ENCODE assay signal across 7 cellular contexts in the genomic region with DNA sequence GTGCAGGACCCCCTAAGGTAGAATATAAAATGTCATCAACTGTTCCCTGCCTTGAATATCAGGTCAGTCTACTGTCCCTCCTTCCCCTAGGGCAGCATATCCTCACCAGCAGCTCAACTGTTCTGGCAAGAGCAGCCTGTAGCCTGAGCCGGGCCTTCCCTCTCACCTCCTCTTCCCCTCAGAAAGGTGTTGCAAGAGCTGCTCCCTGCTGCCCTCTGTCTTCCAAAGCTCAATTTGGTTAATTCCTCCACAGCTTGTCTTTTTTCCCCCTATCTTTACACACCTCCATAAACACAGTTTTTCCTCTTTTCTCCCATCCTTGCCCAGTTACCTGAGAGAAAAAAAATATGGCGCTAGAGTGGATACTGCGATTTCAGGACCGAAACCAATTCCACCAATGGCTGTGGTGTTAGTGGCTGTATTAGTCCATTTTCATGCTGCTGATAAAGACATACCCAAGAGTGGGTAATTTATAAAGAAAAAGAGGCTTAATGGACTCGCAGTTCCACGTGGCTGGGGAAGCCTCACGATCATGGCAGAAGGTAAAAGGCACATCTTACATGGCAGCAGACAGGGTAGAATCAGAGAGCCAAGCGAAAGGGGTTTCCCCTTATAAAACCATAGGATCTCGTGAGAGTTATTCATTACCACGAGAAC.
DNase-seq lines count a peak whose midpoint lies in the region; ATAC-seq and TF ChIP-seq lines count a peak whose summit lies in the region.

No MANE protein-coding gene starts in this region.

- H3K9me3 Mint-ChIP-seq in immature natural killer cell = peaks cover 0 to 2% (median 0%) of the 10 kb centered on the region in 6 donors
- H3K9me3 Mint-ChIP-seq in stimulated activated effector memory CD8-positive, alpha-beta T cell treated with anti-CD3 and anti-CD28 coated beads, Interleukin-12 subunit alpha, Interleukin-12 subunit beta, amount 100 ng/mL, for 72 hours = no peaks in the 10 kb centered on the region

- H3K27ac ChIP-seq in OCI-LY3 (ENCODE audit: low read length) = no peak overlapping the region

- peaks cover 0 to 5% (median 2%) of the 10 kb centered on the region in 3 donors for H3K27me3 Mint-ChIP-seq in immature natural killer cell (ENCODE audit: low read depth in 3 of 3)

- no peak overlapping the region for H2AFZ ChIP-seq in OCI-LY3 (ENCODE audit: low read depth, low read length)

- H3K27ac Mint-ChIP-seq in immature natural killer cell = no peak overlapping the region
- no peak overlapping the region for H3K27ac Mint-ChIP-seq in stimulated activated effector memory CD8-positive, alpha-beta T cell treated with anti-CD3 and anti-CD28 coated beads, Interleukin-12 subunit alpha, Interleukin-12 subunit beta, amount 100 ng/mL, for 72 hours

- H4K20me1 ChIP-seq in OCI-LY3 (ENCODE audit: insufficient read depth, low read length) = no peaks in the 10 kb centered on the region

- H3K4me3 ChIP-seq in OCI-LY3 (ENCODE audit: low read length) = no peak overlapping the region

- ATAC-seq in HG03520 (IDR thresholded peaks at IDR 0.05; ENCODE audit: unreplicated experiment) = peak; percentile 79
- peak; percentile 73 for ATAC-seq in stimulated activated effector memory CD8-positive, alpha-beta T cell treated with anti-CD3 and anti-CD28 coated beads, Interleukin-12 subunit alpha, Interleukin-12 subunit beta, amount 100 ng/mL, for 72 hours

- no peaks in the 10 kb centered on the region for H3K4me1 Mint-ChIP-seq in immature natural killer cell
- H3K4me1 Mint-ChIP-seq in stimulated activated effector memory CD8-positive, alpha-beta T cell treated with anti-CD3 and anti-CD28 coated beads, Interleukin-12 subunit alpha, Interleukin-12 subunit beta, amount 100 ng/mL, for 72 hours = peaks cover 5% of the 10 kb centered on the region

- TF ChIP-seq CTCF in GM20000 (IDR thresholded peaks at IDR 0.05; ENCODE audit: extremely low read depth, missing control alignments) (peak; percentile 48), OCI-LY3 (IDR thresholded peaks at IDR 0.05; ENCODE audit: low read depth, low read length) (peak; percentile 62)

- H3K36me3 ChIP-seq in OCI-LY3 (replicated peaks; ENCODE audit: low read depth, low read length) = no peaks in the 10 kb centered on the region

- no peak overlapping the region for H3K9ac ChIP-seq in OCI-LY3 (ENCODE audit: low read length)

- H3K4me2 ChIP-seq in OCI-LY3 (ENCODE audit: low read length) = peak overlapping the region; percentile 22

- no peaks in the 10 kb centered on the region for H3K79me2 ChIP-seq in OCI-LY3 (ENCODE audit: low read length)

- no peaks in the 10 kb centered on the region for H3K36me3 Mint-ChIP-seq in immature natural killer cell
- no peaks in the 10 kb centered on the region for H3K36me3 Mint-ChIP-seq in stimulated activated effector memory CD8-positive, alpha-beta T cell treated with anti-CD3 and anti-CD28 coated beads, Interleukin-12 subunit alpha, Interleukin-12 subunit beta, amount 100 ng/mL, for 72 hours

- H3K9me3 ChIP-seq in OCI-LY3 (ENCODE audit: insufficient read depth, low read length) = no peaks in the 10 kb centered on the region

- no peaks in the 10 kb centered on the region for H3K27me3 ChIP-seq in OCI-LY3 (ENCODE audit: low read depth, low read length)

- H3K4me3 Mint-ChIP-seq in immature natural killer cell = no peak overlapping the region
- no peak overlapping the region for H3K4me3 Mint-ChIP-seq in stimulated activated effector memory CD8-positive, alpha-beta T cell treated with anti-CD3 and anti-CD28 coated beads, Interleukin-12 subunit alpha, Interleukin-12 subunit beta, amount 100 ng/mL, for 72 hours

- DNase-seq in GM03348 (ENCODE audit: low spot score) = peak; percentile 61
- DNase-seq in GM20000 (ENCODE audit: low spot score) = peak; percentile 56
- peak; percentile 79 for DNase-seq in amniotic epithelial cell (ENCODE audit: low read depth)
- peak; percentile 23 to 49 (median 44) for DNase-seq in immature natural killer cell
- DNase-seq in stimulated activated effector memory CD8-positive, alpha-beta T cell treated with anti-CD3 and anti-CD28 coated beads, Interleukin-12 subunit alpha, Interleukin-12 subunit beta, amount 100 ng/mL, for 72 hours (ENCODE audit: low spot score in 2 of 2) = no peak

- H3K4me1 ChIP-seq in OCI-LY3 (ENCODE audit: low read length) = peaks cover 17% of the 10 kb centered on the region

Comparison
In these comparisons a context has a peak if more than half of its experiments do, and no peak if none do; other contexts are left out.
1. DNase-seq: peak in GM03348 (single experiment), GM20000 (single experiment), amniotic epithelial cell (single experiment) and immature natural killer cell (3 of 3); none in stimulated activated effector memory CD8-positive, alpha-beta T cell treated with anti-CD3 and anti-CD28 coated beads, Interleukin-12 subunit alpha, Interleukin-12 subunit beta, amount 100 ng/mL, for 72 hours (0 of 2).